Comparison of ENCODE assay signal across 8 cellular contexts in genomic region chr12:12715459-12716150, GRCh38. TPM values are rescaled to one million over a fixed set of nuclear protein-coding genes. Genes with fewer than 3 reads are reported as not detected.
DNase-seq lines count a peak whose midpoint lies in the region; ATAC-seq and TF ChIP-seq lines count a peak whose summit lies in the region.

No MANE protein-coding gene starts in this region.

- peak overlapping the region; percentile 18 for H4K91ac ChIP-seq in mesenchymal stem cell (ENCODE audit: low read length)

- H2AFZ ChIP-seq in mesenchymal stem cell (ENCODE audit: low read depth, low read length) = peak overlapping the region; percentile 43

- peaks cover 0 to 17% of the 10 kb centered on the region in 2 experiments for H3K36me3 ChIP-seq in mesenchymal stem cell (ENCODE audit: control insufficient read depth in 1 of 2, insufficient read depth in 2 of 2, low read depth in 1 of 2, low read length in 2 of 2)
- H3K36me3 ChIP-seq in tibial artery = peaks cover 16 to 20% (median 18%) of the 10 kb centered on the region in 3 donors

- ATAC-seq in HG02588 (IDR thresholded peaks at IDR 0.05; ENCODE audit: unreplicated experiment) = peak; percentile 18

- peaks cover 10% of the 10 kb centered on the region for H3K4me1 ChIP-seq in mesenchymal stem cell (ENCODE audit: control insufficient read depth, insufficient read depth, low read depth, low read length)
- peaks cover 0 to 37% (median 22%) of the 10 kb centered on the region in 4 donors for H3K4me1 ChIP-seq in tibial artery

- intact Hi-C loops in tibial artery (cut with DNase I; ENCODE audit: low total_unique reads) = loop anchor here (5.0 to 10.0 kb wide), 2 partner anchors 72 to 451 kb away; partner anchors contain the start of genes APOLD1 and LRP6

- H3K9me3 ChIP-seq in mesenchymal stem cell (ENCODE audit: control insufficient read depth, low read length) = no peaks in the 10 kb centered on the region
- no peaks in the 10 kb centered on the region for H3K9me3 ChIP-seq in tibial artery

- peaks cover 2% of the 10 kb centered on the region for H3K79me1 ChIP-seq in mesenchymal stem cell (replicated peaks; ENCODE audit: low read length, poor library complexity, severe bottlenecking)

- H2BK120ac ChIP-seq in mesenchymal stem cell (ENCODE audit: low read depth, low read length) = no peak overlapping the region

- H3K4me3 ChIP-seq in astrocyte of the cerebellum (ENCODE audit: low read depth, low read length) = peak overlapping the region; percentile 82
- peak overlapping the region in 1 of 2 experiments; percentile 94 for H3K4me3 ChIP-seq in mesenchymal stem cell (ENCODE audit: insufficient read depth in 1 of 2, low read depth in 1 of 2, low read length in 2 of 2)
- peak overlapping the region; percentile 83 to 99 for H3K4me3 ChIP-seq in tibial artery

- no peak overlapping the region for H3K14ac ChIP-seq in mesenchymal stem cell (ENCODE audit: low read length in 2 of 2)

- peak overlapping the region; percentile 34 to 59 for H2BK12ac ChIP-seq in mesenchymal stem cell (ENCODE audit: low read length in 2 of 2)

- peak overlapping the region; percentile 66 for H3K4me2 ChIP-seq in mesenchymal stem cell (ENCODE audit: low read length, poor library complexity, severe bottlenecking)

- 44% methylated on average over 9 of the region's 10 CpGs for WGBS in mesenchymal stem cell

- H3K27ac ChIP-seq in mesenchymal stem cell (ENCODE audit: low read length, poor library complexity, severe bottlenecking) (peak overlapping the region; percentile 82), tibial artery (peak overlapping the region; percentile 99 to 100)

- no peaks in the 10 kb centered on the region for H3K27me3 ChIP-seq in mesenchymal stem cell (ENCODE audit: control insufficient read depth in 1 of 2, insufficient read depth in 1 of 2, low read length in 2 of 2)
- no peaks in the 10 kb centered on the region for H3K27me3 ChIP-seq in tibial artery

- no peak overlapping the region for H2BK15ac ChIP-seq in mesenchymal stem cell (ENCODE audit: low read depth, poor library complexity, severe bottlenecking)

- H2BK5ac ChIP-seq in mesenchymal stem cell (ENCODE audit: low read depth, low read length, poor library complexity, severe bottlenecking) = no peak overlapping the region

- no peak overlapping the region for H2AK5ac ChIP-seq in mesenchymal stem cell (ENCODE audit: low read length, severe bottlenecking)

- H3K23ac ChIP-seq in mesenchymal stem cell (ENCODE audit: low read length in 2 of 2) = no peak overlapping the region

- peak overlapping the region; percentile 97 for H3K9ac ChIP-seq in mesenchymal stem cell (ENCODE audit: low read length)

- TF ChIP-seq CTCF in astrocyte of the cerebellum (IDR thresholded peaks at IDR 0.05; ENCODE audit: low read depth, low read length, missing control alignments) (no peak), tibial artery (IDR thresholded peaks at IDR 0.05) (no peak)

- H3K4ac ChIP-seq in mesenchymal stem cell (ENCODE audit: low read depth in 1 of 2, low read length in 2 of 2) = peak overlapping the region in 1 of 2 experiments; percentile 74

- peak overlapping the region; percentile 70 for H4K8ac ChIP-seq in mesenchymal stem cell (ENCODE audit: low read length)

- peak overlapping the region; percentile 57 to 63 for H3K18ac ChIP-seq in mesenchymal stem cell (ENCODE audit: low read depth in 1 of 2, low read length in 2 of 2)

- DNase-seq in NK-92 treated with Interleukin-12 subunit alpha and Interleukin-12 subunit beta, amount 100 ng/mL, for 24 hours (lab: John Stamatoyannopoulos, UW) = peak; percentile 7
- DNase-seq in NK-92 (lab: John Stamatoyannopoulos, UW; ENCODE audit: unreplicated experiment) = no peak
- peak; percentile 57 for DNase-seq in NCI-H69 (lab: John Stamatoyannopoulos, UW)
- no peak for DNase-seq in astrocyte of the cerebellum (ENCODE audit: low read depth)
- DNase-seq in mesenchymal stem cell = peak; percentile 24
- no peak for DNase-seq in tibial artery
- no peak for DNase-seq in hepatic stellate cell (ENCODE audit: low spot score)

- in situ Hi-C loops in astrocyte of the cerebellum (cut with HindIII; ENCODE audit: low sequenced_read_pairs) = loop anchor here (25.0 kb wide), 1 partner anchor 328 kb away; no protein-coding TSS in a partner anchor

RNA-seq across cellular contexts. Expression of gene CDKN1B, which starts 1.6 kb away (rescaled TPM):
- 19.0 TPM for polyA plus RNA-seq in mesenchymal stem cell (2013, experiment 1 of 2)
- 19.7 TPM for polyA plus RNA-seq in mesenchymal stem cell (2013, experiment 2 of 2)

RNA-seq across cellular contexts. Expression of gene GPR19, which starts 19.6 kb away (rescaled TPM):
- 0.28 TPM for polyA plus RNA-seq in mesenchymal stem cell (2013, experiment 1 of 2)
- 0.22 TPM for polyA plus RNA-seq in mesenchymal stem cell (2013, experiment 2 of 2)

Comparison
In these comparisons a context has a peak if more than half of its experiments do, and no peak if none do; other contexts are left out.
1. DNase-seq: peak in NK-92 treated with Interleukin-12 subunit alpha and Interleukin-12 subunit beta, amount 100 ng/mL, for 24 hours (single experiment), NCI-H69 (single experiment) and mesenchymal stem cell (single experiment); none in NK-92 (single experiment), astrocyte of the cerebellum (single experiment), tibial artery (0 of 2) and hepatic stellate cell (single experiment).